Comparison of ENCODE assay signal across 8 cellular contexts in genomic region chr7:130010689-130011412, GRCh38. TPM values are rescaled to one million over a fixed set of nuclear protein-coding genes. Genes with fewer than 3 reads are reported as not detected.
A peak's percentile ranks its signal among the peaks of the same experiment; 100 is the strongest.
DNase-seq lines count a peak whose midpoint lies in the region; ATAC-seq and TF ChIP-seq lines count a peak whose summit lies in the region.

No MANE protein-coding gene starts in this region.

- H3K9me3 ChIP-seq in right cardiac atrium (ENCODE audit: control insufficient read depth, low read length) = no peaks in the 10 kb centered on the region
- no peaks in the 10 kb centered on the region for H3K9me3 ChIP-seq in sigmoid colon

- H3K27ac ChIP-seq in right cardiac atrium (ENCODE audit: low read length) = no peak overlapping the region
- peak overlapping the region in 2 of 4 donors; percentile 3 to 39 for H3K27ac ChIP-seq in sigmoid colon

- no peak for TF ChIP-seq POLR2A in sigmoid colon (IDR thresholded peaks at IDR 0.05)

- ATAC-seq in HG02642 (IDR thresholded peaks at IDR 0.05; ENCODE audit: poor library complexity, unreplicated experiment) = peak; percentile 57
- ATAC-seq in right cardiac atrium = peak; percentile 56 to 64

- H3K36me3 ChIP-seq in sigmoid colon = no peaks in the 10 kb centered on the region

- intact Hi-C loops in right cardiac atrium (cut with DNase I) = loop anchor here (2.0 to 10.0 kb wide), 3 partner anchors 182 to 346 kb away; no protein-coding TSS in a partner anchor
- intact Hi-C loops in sigmoid colon (cut with DNase I) = loop anchor here (1.0 to 10.0 kb wide), 3 partner anchors 186 to 406 kb away; no protein-coding TSS in a partner anchor

- H3K4me3 ChIP-seq in right cardiac atrium (ENCODE audit: low read length) (no peak overlapping the region), sigmoid colon (no peak overlapping the region)

- CTCF ChIA-PET in GM10248 (lab: Yijun Ruan, JAX) = interaction anchor here (0.7 to 4.8 kb wide), 32 partner anchors 8 to 864 kb away, joined by 3 to 39 read pairs (median 5); partner anchors contain the start of gene UBE2H

- H3K4me1 ChIP-seq in right cardiac atrium (ENCODE audit: control insufficient read depth, insufficient read depth, low read length) (no peaks in the 10 kb centered on the region), sigmoid colon (no peaks in the 10 kb centered on the region)

- TF ChIP-seq EP300 in sigmoid colon (IDR thresholded peaks at IDR 0.05) = no peak

- WGBS in right cardiac atrium = 26% methylated on average over 12 of the region's 12 CpGs
- WGBS in sigmoid colon, 2 donors = 18 to 31% methylated on average over 12 of the region's 12 CpGs

- peak; percentile 84 for TF ChIP-seq CTCF in GM10248 (IDR thresholded peaks at IDR 0.05; ENCODE audit: control extremely low read depth, extremely low read depth, low read depth, missing control alignments)
- peak; percentile 72 to 92 (median 90) for TF ChIP-seq CTCF in sigmoid colon (IDR thresholded peaks at IDR 0.05)

- POLR2A ChIA-PET in GM10248 (lab: Yijun Ruan, JAX) = interaction anchor here (0.6 to 0.7 kb wide), 5 partner anchors 59 to 957 kb away, joined by 3 to 10 read pairs (median 6); no protein-coding TSS in a partner anchor

- H3K27me3 ChIP-seq in right cardiac atrium (ENCODE audit: control insufficient read depth, insufficient read depth) = no peaks in the 10 kb centered on the region
- no peaks in the 10 kb centered on the region for H3K27me3 ChIP-seq in sigmoid colon

- DNase-seq in GM10248 (ENCODE audit: extremely low spot score) (peak; percentile 84), NCI-H1436 (lab: John Stamatoyannopoulos, UW) (peak; percentile 60), T-helper 1 cell (peak; percentile 57 to 84 (median 70)), amniotic epithelial cell (ENCODE audit: low read depth) (peak; percentile 86), right cardiac atrium (peak; percentile 68 to 92 (median 80)), sigmoid colon (peak; percentile 86), cortex of kidney (lab: John Stamatoyannopoulos, UW) (no peak)

RNA-seq across cellular contexts. Expression of gene ZC3HC1, which starts 40.3 kb away (rescaled TPM):
- total RNA-seq in right cardiac atrium (10 to 100 TPM; 14.8 to 17.1 (median 16.6) TPM), sigmoid colon (10 to 100 TPM; 10.5 to 19.4 (median 15.1) TPM)
- polyA plus RNA-seq in right cardiac atrium (15.4 TPM), sigmoid colon (10 to 100 TPM in 1 of 3 donors, 1 to 10 TPM in 2; 8.4 to 11.7 (median 9.9) TPM)

RNA-seq across cellular contexts. Expression of gene UBE2H, which starts 58.1 kb away (rescaled TPM):
- 10 to 100 TPM; 59.9 to 79.0 (median 72.0) TPM for total RNA-seq in right cardiac atrium
- polyA plus RNA-seq in right cardiac atrium = 38.2 TPM
- total RNA-seq in sigmoid colon = 10 to 100 TPM; 68.8 to 99.7 (median 79.1) TPM
- 10 to 100 TPM; 20.4 to 25.7 (median 21.3) TPM for polyA plus RNA-seq in sigmoid colon

RNA-seq across cellular contexts. Expression of gene KLHDC10, which starts 59.5 kb away (rescaled TPM):
- total RNA-seq in right cardiac atrium (10 to 100 TPM; 24.3 to 29.4 (median 26.5) TPM), sigmoid colon (10 to 100 TPM; 16.3 to 22.5 (median 17.8) TPM)
- polyA plus RNA-seq in right cardiac atrium (8.6 TPM), sigmoid colon (10 to 100 TPM in 2 of 3 donors, 1 to 10 TPM in 1; 7.8 to 11.5 (median 11.3) TPM)
